13 cellular contexts compared by ENCODE assay signal in genomic region chr18:57797209-57797651, GRCh38. TPM values are rescaled to one million over a fixed set of nuclear protein-coding genes. Genes with fewer than 3 reads are reported as not detected.
A peak's percentile ranks its signal among the peaks of the same experiment; 100 is the strongest.
DNase-seq lines count a peak whose midpoint lies in the region; ATAC-seq and FAIRE-seq lines count a peak whose summit lies in the region.
"Had no signal": no experiment of that assay in that cellular context is flagged by ENCODE, and none has a peak within 500 bp of the region (broad histone marks: within the 10 kb centered on the region; RNA-seq: fewer than 3 reads in every experiment).

No MANE protein-coding gene starts in this region.

- no peak overlapping the region for H3K4me2 ChIP-seq in mesenchymal stem cell (ENCODE audit: low read length, poor library complexity, severe bottlenecking)
- H3K4me2 ChIP-seq: BLaER1 had no signal

- no peaks in the 10 kb centered on the region for H3K9me3 ChIP-seq in mesenchymal stem cell (ENCODE audit: control insufficient read depth, low read length)

- no peak for FAIRE-seq in HTR-8/SVneo (lab: Jason Lieb, UNC)

- no peak overlapping the region for H3K4ac ChIP-seq in mesenchymal stem cell (ENCODE audit: low read depth in 1 of 2, low read length in 2 of 2)

- no peak overlapping the region for H3K14ac ChIP-seq in mesenchymal stem cell (ENCODE audit: low read length in 2 of 2)

- no peak overlapping the region for H3K4me3 ChIP-seq in mesenchymal stem cell (ENCODE audit: insufficient read depth in 1 of 2, low read depth in 1 of 2, low read length in 2 of 2)
- H3K4me3 ChIP-seq: BLaER1, skin epidermis had no signal

- no peak overlapping the region for H3K9ac ChIP-seq in mesenchymal stem cell (ENCODE audit: low read length)
- H3K9ac ChIP-seq: BLaER1 had no signal

- DNase-seq in COLO668 (lab: John Stamatoyannopoulos, UW; ENCODE audit: unreplicated experiment) (peak; percentile 93), LoVo (ENCODE audit: low spot score) (peak; percentile 76), NCI-H748 treated with DMSO at 0.1 percent for 48 hours (lab: John Stamatoyannopoulos, UW) (peak; percentile 99), mesenchymal stem cell (no peak), HTR-8/SVneo (ENCODE audit: insufficient read length, low spot score) (no peak), activated gamma-delta T cell treated with Interleukin-2 at 50 U/mL for 16 hours (no peak), DMS 273 (lab: John Stamatoyannopoulos, UW; ENCODE audit: unreplicated experiment) (no peak)
- DNase-seq: head of caudate nucleus, NCI-H2171, SW 1271 had no signal

- 73% methylated on average over 3 of the region's 3 CpGs for WGBS in mesenchymal stem cell

- H2AFZ ChIP-seq in mesenchymal stem cell (ENCODE audit: low read depth, low read length) = no peak overlapping the region

- no peak overlapping the region for H3K23ac ChIP-seq in mesenchymal stem cell (ENCODE audit: low read length in 2 of 2)

- no peak overlapping the region for H2AK5ac ChIP-seq in mesenchymal stem cell (ENCODE audit: low read length, severe bottlenecking)

- H3K79me1 ChIP-seq in mesenchymal stem cell (replicated peaks; ENCODE audit: low read length, poor library complexity, severe bottlenecking) = peaks cover 14% of the 10 kb centered on the region

- no peak overlapping the region for H2BK5ac ChIP-seq in mesenchymal stem cell (ENCODE audit: low read depth, low read length, poor library complexity, severe bottlenecking)

- peaks cover 14% of the 10 kb centered on the region for H3K4me1 ChIP-seq in mesenchymal stem cell (ENCODE audit: control insufficient read depth, insufficient read depth, low read depth, low read length)

- ATAC-seq in GM21529 (IDR thresholded peaks at IDR 0.05; ENCODE audit: unreplicated experiment) = no peak

- H2BK15ac ChIP-seq in mesenchymal stem cell (ENCODE audit: low read depth, poor library complexity, severe bottlenecking) = no peak overlapping the region

- no peaks in the 10 kb centered on the region for H3K27me3 ChIP-seq in mesenchymal stem cell (ENCODE audit: control insufficient read depth in 1 of 2, insufficient read depth in 1 of 2, low read length in 2 of 2)

- H3K27ac ChIP-seq in mesenchymal stem cell (ENCODE audit: low read length, poor library complexity, severe bottlenecking) = no peak overlapping the region
- H3K27ac ChIP-seq: BLaER1, skin epidermis had no signal

- no peak overlapping the region for H4K91ac ChIP-seq in mesenchymal stem cell (ENCODE audit: low read length)

- H3K36me3 ChIP-seq in mesenchymal stem cell (ENCODE audit: control insufficient read depth in 1 of 2, insufficient read depth in 2 of 2, low read depth in 1 of 2, low read length in 2 of 2) = peaks cover 0 to 11% of the 10 kb centered on the region in 2 experiments
- H3K36me3 ChIP-seq: BLaER1 had no signal

- H4K8ac ChIP-seq in mesenchymal stem cell (ENCODE audit: low read length) = peak overlapping the region; percentile 36

- no peak overlapping the region for H2BK120ac ChIP-seq in mesenchymal stem cell (ENCODE audit: low read depth, low read length)

- no peak overlapping the region for H3K18ac ChIP-seq in mesenchymal stem cell (ENCODE audit: low read depth in 1 of 2, low read length in 2 of 2)

- no peak overlapping the region for H2BK12ac ChIP-seq in mesenchymal stem cell (ENCODE audit: low read length in 2 of 2)

RNA-seq across cellular contexts. Expression of gene ATP8B1, which starts 5.9 kb away (rescaled TPM):
- polyA plus RNA-seq in mesenchymal stem cell (2013, experiment 1 of 2) = 4.3 TPM
- polyA plus RNA-seq in mesenchymal stem cell (2013, experiment 2 of 2) = 4.2 TPM

Comparison
In these comparisons a context has a peak if more than half of its experiments do, and no peak if none do; other contexts are left out.
1. DNase-seq: peak in COLO668 (single experiment), LoVo (single experiment) and NCI-H748 treated with DMSO at 0.1 percent for 48 hours (single experiment); none in mesenchymal stem cell (single experiment), HTR-8/SVneo (single experiment), activated gamma-delta T cell treated with Interleukin-2 at 50 U/mL for 16 hours (single experiment) and DMS 273 (single experiment).